Comparison of ENCODE assay signal across 24 cellular contexts in genomic region chr20:53080412-53080962, GRCh38.
DNase-seq lines count a peak whose midpoint lies in the region; TF ChIP-seq lines count a peak whose summit lies in the region.
"Had no signal": no experiment of that assay in that cellular context is flagged by ENCODE, and none has a peak within 500 bp of the region (broad histone marks: within the 10 kb centered on the region; RNA-seq: fewer than 3 reads in every experiment).

No MANE protein-coding gene starts in this region.

- peaks cover 25% of the 10 kb centered on the region for H3K4me1 Mint-ChIP-seq in T-helper 1 cell treated with Interleukin-12 subunit alpha and Interleukin-12 subunit beta and Interleukin-4 antibody, amounts not matched to agents 30 μg/mL and 1 μg/mL, for 36 hours (ENCODE audit: low read depth)
- H3K4me1 Mint-ChIP-seq: neural crest cell had no signal

- H3K27me3 ChIP-seq in SJSA1 (replicated peaks), result no peaks in the 10 kb centered on the region
- no peaks in the 10 kb centered on the region for H3K27me3 ChIP-seq in esophagus squamous epithelium
- no peaks in the 10 kb centered on the region for H3K27me3 ChIP-seq in skeletal muscle tissue (ENCODE audit: control insufficient read depth in 3 of 3, insufficient read depth in 3 of 3, low read length in 3 of 3)

- peak overlapping the region; percentile 44 for H3K27ac Mint-ChIP-seq in T-helper 1 cell treated with Interleukin-12 subunit alpha and Interleukin-12 subunit beta and Interleukin-4 antibody, amounts not matched to agents 30 μg/mL and 1 μg/mL, for 36 hours
- H3K27ac Mint-ChIP-seq: activated naive CD8-positive, alpha-beta T cell treated with anti-CD3 and anti-CD28 coated beads for 36 hours had no signal

- no peak overlapping the region for H3K9ac ChIP-seq in skeletal muscle tissue (ENCODE audit: low read depth in 1 of 3, low read length in 3 of 3)

- H3K4me3 Mint-ChIP-seq in T-helper 1 cell treated with Interleukin-12 subunit alpha and Interleukin-12 subunit beta and Interleukin-4 antibody, amounts not matched to agents 30 μg/mL and 1 μg/mL, for 36 hours, result peak overlapping the region; percentile 11
- H3K4me3 Mint-ChIP-seq: activated naive CD8-positive, alpha-beta T cell treated with anti-CD3 and anti-CD28 coated beads for 36 hours; H9; neural crest cell had no signal

- DNase-seq in T-helper 1 cell, result no peak
- no peak for DNase-seq in SJSA1 (ENCODE audit: low read depth in 1 of 2, low spot score in 2 of 2)
- DNase-seq in esophagus squamous epithelium (lab: John Stamatoyannopoulos, UW), result no peak
- DNase-seq in activated CD8-positive, alpha-beta memory T cell treated with anti-CD3 and anti-CD28 coated beads, Interleukin-2, amount 50 U/mL, for 4 hours, result no peak
- no peak for DNase-seq in NCI-H2171 (lab: John Stamatoyannopoulos, UW)
- DNase-seq in midbrain (lab: John Stamatoyannopoulos, UW), result no peak
- DNase-seq: activated naive CD8-positive, alpha-beta T cell treated with anti-CD3 and anti-CD28 coated beads for 36 hours; central memory CD4-positive, alpha-beta T cell; DMS79 treated with DMSO at 0.1 percent for 48 hours; GF-D8; H9; kidney; NCI-H1105 treated with DMSO at 0.1 percent for 48 hours; NCI-H446 treated with DMSO at 0.1 percent for 48 hours; NCI-H82; stimulated activated naive CD4-positive, alpha-beta T cell had no signal

- peaks cover 3% of the 10 kb centered on the region for H3K36me3 Mint-ChIP-seq in T-helper 1 cell treated with Interleukin-12 subunit alpha and Interleukin-12 subunit beta and Interleukin-4 antibody, amounts not matched to agents 30 μg/mL and 1 μg/mL, for 36 hours (ENCODE audit: low read depth)
- H3K36me3 Mint-ChIP-seq: activated naive CD8-positive, alpha-beta T cell treated with anti-CD3 and anti-CD28 coated beads for 36 hours had no signal

- intact Hi-C loops in esophagus squamous epithelium (cut with DNase I), result no loop called here

- no peaks in the 10 kb centered on the region for H3K27me3 Mint-ChIP-seq in T-helper 1 cell treated with Interleukin-12 subunit alpha and Interleukin-12 subunit beta and Interleukin-4 antibody, amounts not matched to agents 30 μg/mL and 1 μg/mL, for 36 hours (ENCODE audit: low read depth)
- H3K27me3 Mint-ChIP-seq: activated naive CD8-positive, alpha-beta T cell treated with anti-CD3 and anti-CD28 coated beads for 36 hours had no signal

- H3K4me3 ChIP-seq in SJSA1 (no peak overlapping the region), esophagus squamous epithelium (no peak overlapping the region), skeletal muscle tissue (ENCODE audit: low read length in 3 of 3) (no peak overlapping the region)
- H3K4me3 ChIP-seq: K562, lung, thoracic aorta had no signal

- no peak for TF ChIP-seq CTCF in esophagus squamous epithelium (IDR thresholded peaks at IDR 0.05)

- H3K4me1 ChIP-seq in SJSA1 (replicated peaks) (peaks cover 22% of the 10 kb centered on the region), esophagus squamous epithelium (peaks cover 0 to 51% (median 4%) of the 10 kb centered on the region in 3 donors), skeletal muscle tissue (ENCODE audit: control insufficient read depth in 3 of 3, insufficient read depth in 3 of 3, low read length in 3 of 3) (peaks cover 5 to 13% (median 10%) of the 10 kb centered on the region in 3 donors)

- H3K9me3 Mint-ChIP-seq in T-helper 1 cell treated with Interleukin-12 subunit alpha and Interleukin-12 subunit beta and Interleukin-4 antibody, amounts not matched to agents 30 μg/mL and 1 μg/mL, for 36 hours, result no peaks in the 10 kb centered on the region
- H3K9me3 Mint-ChIP-seq: activated naive CD8-positive, alpha-beta T cell treated with anti-CD3 and anti-CD28 coated beads for 36 hours; activated T-helper 2 cell treated with anti-CD3 and anti-CD28 coated beads, Interferon-gamma antibody, Interleukin-2, Interleukin-4, amounts not matched to agents 10 μg/mL and 5 μg/mL and 100 μg/mL, durations not matched to agents 14 hours and 24 hours and 36 hours; H9; neural crest cell had no signal

- TF ChIP-seq POLR2A in esophagus squamous epithelium (IDR thresholded peaks at IDR 0.05), result no peak

- H3K27ac ChIP-seq in SJSA1, result peak overlapping the region; percentile 80
- H3K27ac ChIP-seq in esophagus squamous epithelium, result peak overlapping the region in 3 of 4 donors; percentile 35 to 71 (median 64)
- peak overlapping the region; percentile 9 for H3K27ac ChIP-seq in skeletal muscle tissue (ENCODE audit: low read depth, low read length)
- H3K27ac ChIP-seq: 22Rv1, thoracic aorta had no signal

- H3K36me3 ChIP-seq in SJSA1 (no peaks in the 10 kb centered on the region), esophagus squamous epithelium (no peaks in the 10 kb centered on the region), skeletal muscle tissue (ENCODE audit: control insufficient read depth in 3 of 3, insufficient read depth in 3 of 3, low read length in 3 of 3) (no peaks in the 10 kb centered on the region)
- H3K36me3 ChIP-seq: thoracic aorta had no signal

- 93 to 95% methylated on average over 12 to 13 of the region's 14 CpGs for WGBS in esophagus squamous epithelium, 2 donors

- H3K9me3 ChIP-seq in SJSA1 (replicated peaks) (no peaks in the 10 kb centered on the region), esophagus squamous epithelium (no peaks in the 10 kb centered on the region), skeletal muscle tissue (ENCODE audit: control insufficient read depth in 3 of 3, low read length in 3 of 3) (no peaks in the 10 kb centered on the region)
- H3K9me3 ChIP-seq: thoracic aorta had no signal

Comparison
In these comparisons a context has a peak if more than half of its experiments do, and no peak if none do; other contexts are left out.
1. H3K27ac ChIP-seq: peak in every context shown above with its lines; median percentile 80 in SJSA1; 64 in esophagus squamous epithelium; 9 in skeletal muscle tissue.